Comparison of ENCODE assay signal across 13 cellular contexts in genomic region chr20:33838035-33838864, GRCh38. TPM values are rescaled to one million over a fixed set of nuclear protein-coding genes. Genes with fewer than 3 reads are reported as not detected.
DNase-seq lines count a peak whose midpoint lies in the region; ATAC-seq, FAIRE-seq and TF ChIP-seq lines count a peak whose summit lies in the region.
"Had no signal": no experiment of that assay in that cellular context is flagged by ENCODE, and none has a peak within 500 bp of the region (broad histone marks: within the 10 kb centered on the region; RNA-seq: fewer than 3 reads in every experiment).

No MANE protein-coding gene starts in this region.

- TF ChIP-seq CTCF in CD4-positive, alpha-beta T cell (IDR thresholded peaks at IDR 0.05), result no peak
- TF ChIP-seq CTCF in KMS-11 (conservative IDR thresholded peaks at IDR 0.05; ENCODE audit: low read depth, low read length) (no peak), bronchial epithelial cell (IDR thresholded peaks at IDR 0.05; ENCODE audit: insufficient read depth, low read length, severe bottlenecking) (peak; percentile 18), Caco-2 (IDR thresholded peaks at IDR 0.05; ENCODE audit: insufficient read depth in 1 of 2, low read depth in 1 of 2, low read length in 1 of 2, severe bottlenecking in 1 of 2, unreplicated experiment in 1 of 2) (peak in 1 of 2 experiments; percentile 53)

- H3K4me3 ChIP-seq in KMS-11 (IDR thresholded peaks at IDR 0.05; ENCODE audit: insufficient read depth, low read depth, low read length) (no peak overlapping the region), bronchial epithelial cell (ENCODE audit: low read depth, low read length) (no peak overlapping the region), Caco-2 (ENCODE audit: low read depth, low read length) (no peak overlapping the region)
- H3K4me3 ChIP-seq: esophagus squamous epithelium had no signal

- POLR2A ChIA-PET in CD4-positive, alpha-beta T cell (lab: Charles Lee), result no interaction called here
- POLR2A ChIA-PET in Caco-2 (lab: Charles Lee), result interaction anchor here (0.9 kb wide), 1 partner anchor 12 kb away, joined by 3 read pairs; no protein-coding TSS in a partner anchor

- H3K27ac ChIP-seq in CD4-positive, alpha-beta T cell (ENCODE audit: low read depth, low read length), result no peak overlapping the region
- peak overlapping the region; percentile 15; the same call in 1 of the 2 replicates for H3K27ac ChIP-seq in KMS-11
- H3K27ac ChIP-seq: esophagus squamous epithelium had no signal

- peak overlapping the region; percentile 17 for H3K4me3 Mint-ChIP-seq in CD4-positive, alpha-beta T cell
- peak overlapping the region in 3 of 8 donors; percentile 8 to 27 (median 10) for H3K4me3 Mint-ChIP-seq in naive B cell
- no peak overlapping the region for H3K4me3 Mint-ChIP-seq in Caco-2 (ENCODE audit: unreplicated experiment)
- H3K4me3 Mint-ChIP-seq: activated CD4-positive, alpha-beta memory T cell treated with anti-CD3 and anti-CD28 coated beads for 36 hours had no signal

- H3K9ac ChIP-seq in KMS-11, result no peak overlapping the region

- no peaks in the 10 kb centered on the region for H3K27me3 ChIP-seq in CD4-positive, alpha-beta T cell (ENCODE audit: control insufficient read depth, insufficient read depth, low read length)
- H3K27me3 ChIP-seq in KMS-11 (ENCODE audit: insufficient read depth, low read depth) (no peaks in the 10 kb centered on the region), bronchial epithelial cell (ENCODE audit: control insufficient read depth, insufficient read depth, low read length) (no peaks in the 10 kb centered on the region), Caco-2 (replicated peaks; ENCODE audit: control insufficient read depth, insufficient read depth, low read length) (no peaks in the 10 kb centered on the region)
- H3K27me3 ChIP-seq: esophagus squamous epithelium had no signal

- peaks cover 100% of the 10 kb centered on the region for H3K79me2 ChIP-seq in KMS-11 (ENCODE audit: insufficient read depth, low read depth)

- H3K4me1 ChIP-seq in KMS-11 (ENCODE audit: low read depth, poor library complexity, severe bottlenecking) (peaks cover 81% of the 10 kb centered on the region), Caco-2 (peaks cover 18% of the 10 kb centered on the region)

- H3K36me3 Mint-ChIP-seq in CD4-positive, alpha-beta T cell (ENCODE audit: low read depth), result peaks cover 29% of the 10 kb centered on the region
- H3K36me3 Mint-ChIP-seq in naive B cell, result peaks cover 7 to 9% of the 10 kb centered on the region in 2 donors
- H3K36me3 Mint-ChIP-seq in Caco-2 (ENCODE audit: insufficient read depth, unreplicated experiment), result peaks cover 26% of the 10 kb centered on the region

- CTCF ChIA-PET in CD4-positive, alpha-beta T cell (lab: Charles Lee), result no interaction called here
- CTCF ChIA-PET in Caco-2 (lab: Charles Lee), result interaction anchor here (0.6 kb wide), 1 partner anchor 227 kb away, joined by 7 read pairs; no protein-coding TSS in a partner anchor

- peaks cover 92% of the 10 kb centered on the region for H3K4me1 Mint-ChIP-seq in CD4-positive, alpha-beta T cell (ENCODE audit: low read depth)
- H3K4me1 Mint-ChIP-seq in naive B cell, result peaks cover 78 to 90% (median 88%) of the 10 kb centered on the region in 3 donors
- peaks cover 37% of the 10 kb centered on the region for H3K4me1 Mint-ChIP-seq in Caco-2 (ENCODE audit: low read depth, unreplicated experiment)

- intact Hi-C loops in CD4-positive, alpha-beta T cell (cut with DNase I, micrococcal nuclease), result loop anchor here in 1 of 2 experiments (5.0 kb wide), 1 partner anchor 79 kb away; no protein-coding TSS in a partner anchor
- intact Hi-C loops in Caco-2 (cut with micrococcal nuclease; ENCODE audit: unreplicated experiment), result no loop called here

- no peak for ATAC-seq in CD4-positive, alpha-beta T cell (ENCODE audit: poor library complexity)
- ATAC-seq in naive B cell (ENCODE audit: low read depth in 2 of 2) (no peak), HG02981 (IDR thresholded peaks at IDR 0.05; ENCODE audit: unreplicated experiment) (no peak), GM21529 (IDR thresholded peaks at IDR 0.05; ENCODE audit: unreplicated experiment) (no peak)
- ATAC-seq: stimulated activated naive CD8-positive, alpha-beta T cell treated with anti-CD3 and anti-CD28 coated beads, Interleukin-15, amount 100 ng/mL, for 72 hours had no signal

- H3K4me2 ChIP-seq in KMS-11, result peak overlapping the region; percentile 14; the same call in 1 of the 2 replicates

- DNase-seq in CD4-positive, alpha-beta T cell, result no peak
- DNase-seq in bronchial epithelial cell (ENCODE audit: low read depth) (peak; percentile 75), naive B cell (no peak), Caco-2 (no peak), NCI-H1694 (lab: John Stamatoyannopoulos, UW) (no peak)
- DNase-seq: activated CD4-positive, alpha-beta memory T cell treated with anti-CD3 and anti-CD28 coated beads for 36 hours; esophagus squamous epithelium; NCI-H345; stimulated activated naive CD8-positive, alpha-beta T cell treated with anti-CD3 and anti-CD28 coated beads, Interleukin-15, amount 100 ng/mL, for 72 hours had no signal

- no TSS peak for BruUV-seq in Caco-2 (replicated peaks; lab: Mats Ljungman, UMichigan)

- H3K9me3 Mint-ChIP-seq in CD4-positive, alpha-beta T cell, result no peaks in the 10 kb centered on the region
- H3K9me3 Mint-ChIP-seq in naive B cell, result no peaks in the 10 kb centered on the region
- H3K9me3 Mint-ChIP-seq in Caco-2 (ENCODE audit: unreplicated experiment), result no peaks in the 10 kb centered on the region
- H3K9me3 Mint-ChIP-seq: activated CD4-positive, alpha-beta memory T cell treated with anti-CD3 and anti-CD28 coated beads for 36 hours; immature natural killer cell; stimulated activated naive CD8-positive, alpha-beta T cell treated with anti-CD3 and anti-CD28 coated beads, Interleukin-15, amount 100 ng/mL, for 72 hours had no signal

- H3K9me3 ChIP-seq in CD4-positive, alpha-beta T cell (ENCODE audit: control insufficient read depth, low read length), result no peaks in the 10 kb centered on the region
- no peaks in the 10 kb centered on the region for H3K9me3 ChIP-seq in Caco-2
- H3K9me3 ChIP-seq: esophagus squamous epithelium had no signal

- no peak overlapping the region for H2AFZ ChIP-seq in KMS-11 (ENCODE audit: low read depth)

- no peak for FAIRE-seq in bronchial epithelial cell (lab: Jason Lieb, UNC)

- H3K27ac Mint-ChIP-seq in CD4-positive, alpha-beta T cell, result peak overlapping the region; percentile 60
- H3K27ac Mint-ChIP-seq in naive B cell (peak overlapping the region in 4 of 6 donors; percentile 37 to 86 (median 66)), Caco-2 (ENCODE audit: unreplicated experiment) (no peak overlapping the region)
- H3K27ac Mint-ChIP-seq: activated CD4-positive, alpha-beta memory T cell treated with anti-CD3 and anti-CD28 coated beads for 36 hours had no signal

- no peaks in the 10 kb centered on the region for H3K27me3 Mint-ChIP-seq in CD4-positive, alpha-beta T cell
- H3K27me3 Mint-ChIP-seq in naive B cell (no peaks in the 10 kb centered on the region), Caco-2 (ENCODE audit: insufficient read depth, unreplicated experiment) (no peaks in the 10 kb centered on the region)
- H3K27me3 Mint-ChIP-seq: activated CD4-positive, alpha-beta memory T cell treated with anti-CD3 and anti-CD28 coated beads for 36 hours; stimulated activated naive CD8-positive, alpha-beta T cell treated with anti-CD3 and anti-CD28 coated beads, Interleukin-15, amount 100 ng/mL, for 72 hours had no signal

- H3K36me3 ChIP-seq in KMS-11 (ENCODE audit: insufficient read depth) (peaks cover 4% of the 10 kb centered on the region; the same call in 1 of the 2 replicates), bronchial epithelial cell (ENCODE audit: control insufficient read depth, insufficient read depth, low read length) (peaks cover 1% of the 10 kb centered on the region), Caco-2 (ENCODE audit: control insufficient read depth, insufficient read depth, low read length) (no peaks in the 10 kb centered on the region)

- peaks cover 18% of the 10 kb centered on the region; the same call in 1 of the 2 replicates for H4K20me1 ChIP-seq in KMS-11 (ENCODE audit: insufficient read depth)

RNA-seq across cellular contexts. Expression of gene CHMP4B, which starts 27.1 kb away (rescaled TPM):
- total RNA-seq in CD4-positive, alpha-beta T cell, result 10 to 100 TPM; 44.2 to 49.3 TPM
- total RNA-seq in bronchial epithelial cell (30.5 and 48.5 TPM in 2 replicates), Caco-2 (2022) (190 and 203 TPM in 2 replicates)
- 1 to 10 TPM; 1.3 to 8.0 (median 7.2) TPM for polyA plus RNA-seq in naive B cell (ENCODE audit: low read depth in 6 of 6)
